Comparison of ENCODE assay signal across 8 cellular contexts in the genomic region with DNA sequence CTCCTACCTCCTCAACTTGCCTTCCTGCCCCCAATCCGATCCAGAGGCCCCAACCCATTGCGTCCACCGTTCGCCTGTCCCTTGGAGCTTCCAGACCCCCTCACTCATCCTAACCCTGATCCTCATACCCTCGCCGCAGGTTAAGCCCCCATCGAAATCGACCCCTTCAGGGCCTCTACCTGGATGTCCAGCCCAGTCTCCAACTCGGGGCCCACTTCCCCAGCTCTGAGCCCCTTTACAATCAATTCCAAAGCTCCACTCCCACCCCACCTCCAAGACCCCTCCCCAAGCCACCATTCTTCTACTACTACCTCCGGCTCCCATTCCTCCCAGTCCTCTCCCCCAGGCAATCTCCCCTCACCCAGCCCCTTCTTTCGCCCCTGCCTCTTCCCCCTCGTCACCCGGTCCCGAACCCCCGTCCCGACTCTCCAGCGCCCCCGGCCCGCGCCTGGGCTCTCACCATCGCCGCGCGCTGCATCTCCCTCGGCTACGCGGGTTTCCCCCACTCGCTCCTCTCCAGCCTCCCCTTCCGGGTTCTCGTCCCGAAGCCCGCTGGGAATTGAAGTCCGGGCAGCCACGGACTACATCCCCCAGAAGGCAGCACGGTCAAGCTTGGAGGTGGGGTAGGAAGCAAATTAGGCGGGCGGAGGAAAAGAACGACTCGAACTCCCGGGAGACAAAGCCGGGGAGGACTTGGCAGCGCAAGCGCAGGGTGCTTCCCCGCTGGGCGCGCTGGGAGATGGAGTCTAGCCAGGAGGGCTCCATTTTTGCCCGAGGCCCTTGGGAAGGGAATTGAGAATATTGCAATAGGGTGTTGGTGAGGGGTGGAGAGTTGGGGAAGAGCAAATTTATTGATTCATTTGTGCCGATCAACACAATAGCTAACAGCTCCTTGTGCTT. TPM values are rescaled to one million over a fixed set of nuclear protein-coding genes. Genes with fewer than 3 reads are reported as not detected.
DNase-seq lines count a peak whose midpoint lies in the region; ATAC-seq and TF ChIP-seq lines count a peak whose summit lies in the region.

Gene FBXO46, minus strand, starts transcription at position 508 of the 900 bp plus-strand sequence. CDS start 17,401 bp downstream, outside the sequence.

- no peaks in the 10 kb centered on the region for H3K27me3 Mint-ChIP-seq in IgD-negative memory B cell

- peak within 1 kb of the TSS; percentile 46 to 97 (median 87) for H3K27ac Mint-ChIP-seq in IgD-negative memory B cell

- no peak for TF ChIP-seq CTCF in epithelial cell of esophagus (IDR thresholded peaks at IDR 0.05; ENCODE audit: insufficient read depth, low read depth, low read length, missing control alignments)

- H3K9me3 Mint-ChIP-seq in IgD-negative memory B cell = no peaks in the 10 kb centered on the region

- peak; percentile 67 for ATAC-seq in GM21526 (IDR thresholded peaks at IDR 0.05; ENCODE audit: low FRiP score, unreplicated experiment)

- peak within 1 kb of the TSS; percentile 89 for H3K4me3 ChIP-seq in epithelial cell of esophagus (ENCODE audit: low read length)
- H3K4me3 ChIP-seq in mononuclear cell (ENCODE audit: low read length) = peak within 1 kb of the TSS; percentile 53

- DNase-seq in DMS114 treated with DMSO at 0.1 percent for 48 hours (lab: John Stamatoyannopoulos, UW; ENCODE audit: unreplicated experiment) (peak; percentile 91), OCI-M2 (lab: John Stamatoyannopoulos, UW; ENCODE audit: unreplicated experiment) (peak; percentile 88), activated T-cell treated with anti-CD3 and anti-CD28 coated beads for 4 hours (peak; percentile 93), epithelial cell of esophagus (ENCODE audit: low read depth) (peak; percentile 99)
- peak; percentile 72 to 83 for DNase-seq in stimulated activated CD8-positive, alpha-beta memory T cell treated with anti-CD3 and anti-CD28 coated beads, Interleukin-4, amount 100 ng/mL, for 1 hour (ENCODE audit: low read depth in 2 of 2, low spot score in 1 of 2)

- peaks cover 3% of the 10 kb centered on the region for H3K36me3 Mint-ChIP-seq in IgD-negative memory B cell

- no peaks in the 10 kb centered on the region for H3K9me3 ChIP-seq in mononuclear cell (ENCODE audit: low read depth, low read length)

- H3K4me1 ChIP-seq in mononuclear cell (ENCODE audit: insufficient read depth, low read length) = peaks cover 19% of the 10 kb centered on the region

- no peaks in the 10 kb centered on the region for H3K27me3 ChIP-seq in mononuclear cell (ENCODE audit: insufficient read depth, low read length)

- H3K4me1 Mint-ChIP-seq in IgD-negative memory B cell = peaks cover 15 to 28% (median 22%) of the 10 kb centered on the region in 3 donors

- H3K4me3 Mint-ChIP-seq in IgD-negative memory B cell = peak within 1 kb of the TSS; percentile 84 to 98 (median 94)

RNA-seq across cellular contexts. Expression of gene FBXO46, which starts in this region (rescaled TPM):
- polyA plus RNA-seq in IgD-negative memory B cell = 23.7 TPM
- total RNA-seq in mononuclear cell = 8.0 TPM

Comparison
In these comparisons a context has a peak if more than half of its experiments do, and no peak if none do; other contexts are left out.
1. Peak in every context shown above with its lines: DNase-seq, ATAC-seq and H3K4me3 ChIP-seq.